8 cellular contexts compared by ENCODE assay signal in the genomic region with DNA sequence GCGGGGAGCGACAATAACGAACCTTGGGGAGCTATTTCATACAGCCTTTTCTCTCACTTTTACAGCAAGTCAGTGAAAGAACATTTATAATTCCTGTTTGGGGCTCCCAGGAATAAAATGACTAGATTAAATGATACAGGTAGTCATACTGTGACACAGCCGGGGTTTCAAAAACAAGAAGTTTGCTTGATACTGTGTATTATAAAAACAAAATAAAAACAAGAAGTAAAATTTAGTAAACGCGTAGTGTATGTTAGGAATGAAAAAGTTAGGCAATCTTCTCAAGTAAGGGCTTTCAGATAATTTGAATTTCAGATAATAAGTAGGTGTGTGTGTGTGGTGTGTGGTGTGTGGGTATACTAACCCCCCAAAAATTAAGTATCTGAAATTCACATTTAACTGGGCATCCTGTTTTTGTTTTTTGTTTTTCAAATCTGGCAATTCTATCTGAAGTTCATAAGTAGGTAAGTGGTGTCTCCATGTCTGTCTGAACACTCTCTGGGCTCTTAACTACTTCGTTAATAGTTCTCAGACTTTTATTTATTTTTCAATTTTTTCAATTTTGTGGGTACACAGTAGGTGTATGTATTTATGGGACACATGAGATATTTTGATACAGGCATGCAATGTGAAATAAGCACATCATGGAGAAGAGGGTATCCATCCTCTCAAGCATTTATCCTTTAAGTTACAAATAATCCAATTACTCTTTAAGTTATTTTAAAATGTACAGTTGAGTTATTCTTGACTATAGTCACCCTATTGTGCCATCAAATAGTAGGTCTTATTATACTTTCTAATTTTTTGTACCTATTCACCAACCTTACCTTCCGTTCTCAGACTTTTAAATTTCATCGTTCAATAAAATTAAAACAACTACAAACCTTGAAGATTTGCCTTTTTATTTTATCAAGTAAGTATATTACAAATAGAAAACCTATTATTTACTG. TPM values are rescaled to one million over a fixed set of nuclear protein-coding genes. Genes with fewer than 3 reads are reported as not detected.
DNase-seq lines count a peak whose midpoint lies in the region; ATAC-seq and TF ChIP-seq lines count a peak whose summit lies in the region.

No MANE protein-coding gene starts in this region.

- TF ChIP-seq RAD21 in neural cell (conservative IDR thresholded peaks at IDR 0.05), result no peak

- H3K36me3 ChIP-seq in MM.1S (replicated peaks; ENCODE audit: insufficient read depth, low read length) (no peaks in the 10 kb centered on the region), neural cell (ENCODE audit: insufficient read depth, low read length) (no peaks in the 10 kb centered on the region), mesendoderm (ENCODE audit: control insufficient read depth, insufficient read depth, low read length) (no peaks in the 10 kb centered on the region)
- H3K36me3 ChIP-seq in effector memory CD4-positive, alpha-beta T cell (ENCODE audit: control insufficient read depth, insufficient read depth, low read length), result no peaks in the 10 kb centered on the region

- no peaks in the 10 kb centered on the region for H4K20me1 ChIP-seq in MM.1S (ENCODE audit: insufficient read depth, low read length)
- H4K20me1 ChIP-seq in neural cell (ENCODE audit: insufficient read depth), result no peaks in the 10 kb centered on the region

- peak overlapping the region; percentile 88 for H3K27ac ChIP-seq in C4-2B
- no peak overlapping the region for H3K27ac ChIP-seq in MM.1S (ENCODE audit: low read length)
- H3K27ac ChIP-seq in effector memory CD4-positive, alpha-beta T cell (ENCODE audit: insufficient read depth, low read length, poor library complexity, severe bottlenecking), result peak overlapping the region; percentile 83
- no peak overlapping the region for H3K27ac ChIP-seq in neural cell (ENCODE audit: low read length)
- no peak overlapping the region for H3K27ac ChIP-seq in mesendoderm (ENCODE audit: low read depth, low read length)

- no peak for TF ChIP-seq EP300 in neural cell (conservative IDR thresholded peaks at IDR 0.05; ENCODE audit: poor library complexity, severe bottlenecking)

- H4K8ac ChIP-seq in mesendoderm (ENCODE audit: low read depth, low read length), result no peak overlapping the region

- H3K4me3 ChIP-seq in MM.1S (ENCODE audit: low read length) (peak overlapping the region; percentile 96), neural cell (ENCODE audit: low read length) (peak overlapping the region; percentile 84), mesendoderm (ENCODE audit: low read length) (no peak overlapping the region)
- H3K4me3 ChIP-seq in effector memory CD4-positive, alpha-beta T cell (ENCODE audit: insufficient read depth, low read depth, low read length, poor library complexity, severe bottlenecking), result peak overlapping the region; percentile 76

- H3K27me3 ChIP-seq in MM.1S (replicated peaks; ENCODE audit: insufficient read depth, low read length) (peaks cover 25% of the 10 kb centered on the region), neural cell (ENCODE audit: insufficient read depth, low read depth, low read length) (no peaks in the 10 kb centered on the region), mesendoderm (ENCODE audit: insufficient read depth, low read length, poor library complexity) (peaks cover 2% of the 10 kb centered on the region)
- no peaks in the 10 kb centered on the region for H3K27me3 ChIP-seq in effector memory CD4-positive, alpha-beta T cell (replicated peaks; ENCODE audit: control insufficient read depth, insufficient read depth, low read length, poor library complexity, severe bottlenecking)

- H2BK120ac ChIP-seq in mesendoderm (ENCODE audit: low read depth, low read length), result no peak overlapping the region

- WGBS in mesendoderm (ENCODE audit: extremely low coverage, insufficient coverage, low lambda C conversion rate), result 100% methylated on average over 2 of the region's 9 CpGs

- no peak for TF ChIP-seq CTCF in C4-2B (conservative IDR thresholded peaks at IDR 0.05)
- no peak for TF ChIP-seq CTCF in MM.1S (IDR thresholded peaks at IDR 0.05; ENCODE audit: low read length)
- no peak for TF ChIP-seq CTCF in neural cell (IDR thresholded peaks at IDR 0.05; ENCODE audit: poor library complexity, severe bottlenecking)

- H3K79me2 ChIP-seq in MM.1S (ENCODE audit: low read length) (peaks cover 31% of the 10 kb centered on the region), neural cell (replicated peaks; ENCODE audit: insufficient read depth, low read length) (peaks cover 64% of the 10 kb centered on the region), mesendoderm (ENCODE audit: control insufficient read depth, insufficient read depth, low read length) (peaks cover 12% of the 10 kb centered on the region)

- H3K56ac ChIP-seq in mesendoderm (ENCODE audit: low read length), result no peak overlapping the region

- peak overlapping the region; percentile 39; the same call in 1 of the 2 replicates for H2AFZ ChIP-seq in MM.1S (ENCODE audit: low read length)
- H2AFZ ChIP-seq in neural cell (ENCODE audit: low read depth, low read length), result no peak overlapping the region

- DNase-seq in MM.1S (no peak), NCI-H345 treated with DMSO at 0.1 percent for 48 hours (lab: John Stamatoyannopoulos, UW; ENCODE audit: unreplicated experiment) (no peak), mesendoderm (no peak)
- no peak for DNase-seq in effector memory CD4-positive, alpha-beta T cell
- DNase-seq in stimulated activated CD4-positive, alpha-beta T cell treated with anti-CD3 and anti-CD28 coated beads, Interleukin-15, amount 100 ng/mL, for 24 hours, result no peak

- peaks cover 10% of the 10 kb centered on the region; the same call in 1 of the 2 replicates for H3K4me1 ChIP-seq in MM.1S (ENCODE audit: low read length)
- peaks cover 22% of the 10 kb centered on the region for H3K4me1 ChIP-seq in effector memory CD4-positive, alpha-beta T cell (ENCODE audit: control insufficient read depth, insufficient read depth, low read length, poor library complexity, severe bottlenecking)
- peaks cover 8% of the 10 kb centered on the region for H3K4me1 ChIP-seq in mesendoderm (ENCODE audit: control insufficient read depth, low read depth, low read length)

- H3K79me1 ChIP-seq in mesendoderm (ENCODE audit: low read length), result peaks cover 15% of the 10 kb centered on the region

- peak overlapping the region; percentile 92 for H3K4me2 ChIP-seq in MM.1S (ENCODE audit: low read depth, low read length)
- H3K4me2 ChIP-seq in neural cell (ENCODE audit: low read length), result peak overlapping the region; percentile 72
- no peak overlapping the region for H3K4me2 ChIP-seq in mesendoderm (ENCODE audit: low read length)

- H3F3A ChIP-seq in MM.1S (ENCODE audit: insufficient read depth, low read length) (no peaks in the 10 kb centered on the region), neural cell (ENCODE audit: insufficient read depth, low read length, poor library complexity, severe bottlenecking) (peaks cover 4% of the 10 kb centered on the region)

- no peaks in the 10 kb centered on the region for H3K9me2 ChIP-seq in MM.1S (replicated peaks; ENCODE audit: insufficient read depth, low read length)
- H3K9me2 ChIP-seq in neural cell (ENCODE audit: insufficient read depth, low read length), result no peaks in the 10 kb centered on the region

- H3K18ac ChIP-seq in mesendoderm (ENCODE audit: low read length), result no peak overlapping the region

- no peak overlapping the region for H2AK5ac ChIP-seq in mesendoderm (ENCODE audit: low read length)

- H4K5ac ChIP-seq in mesendoderm (ENCODE audit: low read length), result no peak overlapping the region

- no peak overlapping the region for H3K9ac ChIP-seq in MM.1S (ENCODE audit: low read length)
- H3K9ac ChIP-seq in neural cell (ENCODE audit: low read length), result peak overlapping the region; percentile 98
- H3K9ac ChIP-seq in mesendoderm (ENCODE audit: low read length), result no peak overlapping the region

- H2BK5ac ChIP-seq in mesendoderm (ENCODE audit: low read length), result no peak overlapping the region

- H3K4ac ChIP-seq in mesendoderm (ENCODE audit: low read depth, low read length), result no peak overlapping the region

- H3K9me3 ChIP-seq in MM.1S (replicated peaks; ENCODE audit: insufficient read depth, low read length) (no peaks in the 10 kb centered on the region), neural cell (ENCODE audit: low read length) (no peaks in the 10 kb centered on the region)
- no peaks in the 10 kb centered on the region for H3K9me3 ChIP-seq in effector memory CD4-positive, alpha-beta T cell (ENCODE audit: control insufficient read depth, low read length)

- ATAC-seq in HG02588 (IDR thresholded peaks at IDR 0.05; ENCODE audit: unreplicated experiment), result no peak

- no peak overlapping the region for H3K23ac ChIP-seq in mesendoderm (ENCODE audit: low read length)

- no peak overlapping the region for H2BK15ac ChIP-seq in mesendoderm (replicated peaks; ENCODE audit: low read depth)

TF ChIP-seq in neural cell, 6 proteins besides CTCF, POLR2A, EP300 and RAD21 (continues in another document):
- no peak for TF ChIP-seq MXI1 (conservative IDR thresholded peaks at IDR 0.05; ENCODE audit: poor library complexity, severe bottlenecking)

RNA-seq across cellular contexts. Expression of a gene that starts 0.6 kb away (rescaled TPM):
- 351 and 369 TPM in 2 replicates for polyA plus RNA-seq in neural cell
- 131 and 162 TPM in 2 replicates for polyA minus RNA-seq in neural cell
- polyA plus RNA-seq in mesendoderm (2013, experiment 1 of 2), result 63.1 TPM
- 63.6 TPM for polyA plus RNA-seq in mesendoderm (2013, experiment 2 of 2)

RNA-seq across cellular contexts. Expression of a gene that starts 2.2 kb away (rescaled TPM):
- 58.8 and 67.5 TPM in 2 replicates for polyA plus RNA-seq in neural cell
- polyA minus RNA-seq in neural cell, result 80.1 and 98.9 TPM in 2 replicates
- 2.4 TPM for polyA plus RNA-seq in mesendoderm (2013, experiment 1 of 2)
- polyA plus RNA-seq in mesendoderm (2013, experiment 2 of 2), result 2.6 TPM

RNA-seq across cellular contexts. Expression of a gene that starts 25.0 kb away (rescaled TPM):
- 2.1 and 6.2 TPM in 2 replicates for polyA plus RNA-seq in neural cell
- 1.9 and 8.6 TPM in 2 replicates for polyA minus RNA-seq in neural cell
- polyA plus RNA-seq in mesendoderm (2013, experiment 1 of 2), result 18.9 TPM
- 17.3 TPM for polyA plus RNA-seq in mesendoderm (2013, experiment 2 of 2)

RNA-seq across cellular contexts. Expression of a gene that starts 27.3 kb away (rescaled TPM):
- 24.0 and 25.8 TPM in 2 replicates for polyA plus RNA-seq in neural cell
- 11.8 and 13.6 TPM in 2 replicates for polyA minus RNA-seq in neural cell
- polyA plus RNA-seq in mesendoderm (2013, experiment 1 of 2), result 8.2 TPM
- polyA plus RNA-seq in mesendoderm (2013, experiment 2 of 2), result 7.6 TPM

RNA-seq across cellular contexts. Expression of a gene that starts 43.4 kb away (rescaled TPM):
- 22.1 and 31.0 TPM in 2 replicates for polyA plus RNA-seq in neural cell
- 13.1 and 21.6 TPM in 2 replicates for polyA minus RNA-seq in neural cell
- 18.6 TPM for polyA plus RNA-seq in mesendoderm (2013, experiment 1 of 2)
- polyA plus RNA-seq in mesendoderm (2013, experiment 2 of 2), result 18.6 TPM

Comparison
In these comparisons a context has a peak if more than half of its experiments do, and no peak if none do; other contexts are left out.
1. H3K27ac ChIP-seq: peak in C4-2B (single experiment) and effector memory CD4-positive, alpha-beta T cell (single experiment); none in MM.1S (single experiment), neural cell (single experiment) and mesendoderm (single experiment).